ENCODE assay signal across 25 cellular contexts in the genomic region with DNA sequence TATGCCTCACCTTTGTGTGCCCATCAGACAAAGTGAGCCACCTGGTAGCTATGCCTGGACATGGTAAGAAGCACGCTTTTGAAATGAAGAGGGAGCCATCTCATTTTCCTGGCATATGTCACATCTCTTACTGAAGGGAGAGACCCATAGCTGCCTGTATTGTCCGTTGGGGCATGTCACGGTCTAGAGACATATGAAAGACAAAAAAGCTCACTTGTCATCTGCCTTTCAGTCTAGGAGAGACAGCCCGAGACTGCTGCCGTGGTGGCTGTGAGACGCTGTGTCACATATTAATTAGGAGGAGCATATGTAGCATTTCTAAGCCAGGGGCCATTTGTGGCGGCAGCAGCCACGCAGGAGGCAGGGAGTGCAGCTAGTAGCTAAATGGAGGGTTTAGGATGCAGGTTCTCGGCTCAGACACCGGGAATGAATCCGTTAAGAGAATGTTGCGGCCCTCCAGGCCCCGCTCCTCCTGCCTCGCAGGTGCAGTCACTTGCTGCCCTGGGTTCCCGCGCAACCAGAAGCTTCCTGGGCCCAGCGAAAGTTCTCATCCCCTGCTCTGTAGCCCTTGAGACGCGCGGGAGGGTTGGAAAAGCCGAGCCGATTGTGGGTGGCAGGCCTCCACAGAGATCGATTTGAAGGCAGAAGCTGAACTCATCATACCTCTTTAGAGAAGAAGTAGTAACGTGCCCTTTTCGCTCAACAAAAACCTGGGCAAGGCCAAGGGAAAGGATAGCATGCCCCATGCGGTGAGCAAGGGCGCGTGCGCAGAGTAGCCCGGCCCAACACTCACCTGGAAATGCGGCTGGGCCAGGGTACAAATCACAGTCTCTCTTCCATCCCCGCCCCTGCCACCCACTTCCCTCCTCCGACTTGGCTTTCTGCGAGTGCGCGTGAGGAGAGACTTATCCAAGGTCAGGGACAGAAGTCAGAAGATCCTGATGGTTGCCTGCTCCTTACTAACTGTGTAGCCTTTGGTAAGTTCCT.
DNase-seq lines count a peak whose midpoint lies in the region; ATAC-seq and TF ChIP-seq lines count a peak whose summit lies in the region.
"Had no signal": no experiment of that assay in that cellular context is flagged by ENCODE, and none has a peak within 500 bp of the region (broad histone marks: within the 10 kb centered on the region; RNA-seq: fewer than 3 reads in every experiment).

No MANE protein-coding gene starts in this region.

- H3K4me3 ChIP-seq in neural progenitor cell, result no peak overlapping the region
- H3K4me3 ChIP-seq: BLaER1 treated with 17β-estradiol and CSF1 and Interleukin-3, amounts not matched to agents 10 nM and 100 nM; GM12878 had no signal

- H3K9ac ChIP-seq in neural progenitor cell, result no peak overlapping the region
- H3K9ac ChIP-seq: BLaER1 treated with 17β-estradiol and CSF1 and Interleukin-3, amounts not matched to agents 10 nM and 100 nM; KMS-11 had no signal

- H3K9me3 ChIP-seq in neural progenitor cell (ENCODE audit: low read depth), result no peaks in the 10 kb centered on the region
- H3K9me3 ChIP-seq: BLaER1 treated with 17β-estradiol and CSF1 and Interleukin-3, amounts not matched to agents 10 nM and 100 nM; Caco-2 had no signal

- H3K4me1 ChIP-seq in neural progenitor cell, result no peaks in the 10 kb centered on the region
- H3K4me1 ChIP-seq: Caco-2 had no signal

- no peak for TF ChIP-seq CTCF in neural progenitor cell (IDR thresholded peaks at IDR 0.05)

- no peaks in the 10 kb centered on the region for H3K36me3 ChIP-seq in neural progenitor cell
- H3K36me3 ChIP-seq: BLaER1 treated with 17β-estradiol and CSF1 and Interleukin-3, amounts not matched to agents 10 nM and 100 nM had no signal

- no peak for ATAC-seq in HG03025 (IDR thresholded peaks at IDR 0.05; ENCODE audit: low FRiP score, unreplicated experiment)
- ATAC-seq: GM12878, SK-N-SH treated with all-trans-retinoic acid at 6 μM for 48 hours had no signal

- H3K4me2 ChIP-seq in neural progenitor cell, result no peak overlapping the region
- H3K4me2 ChIP-seq: KMS-11 had no signal

- H2AFZ ChIP-seq in neural progenitor cell (replicated peaks), result no peak overlapping the region

- no peak overlapping the region for H3K4me3 Mint-ChIP-seq in neural progenitor cell
- H3K4me3 Mint-ChIP-seq: CD4-positive, alpha-beta memory T cell; HFFc6 had no signal

- no peak overlapping the region for H3K27ac ChIP-seq in neural progenitor cell
- H3K27ac ChIP-seq: BLaER1 treated with 17β-estradiol and CSF1 and Interleukin-3, amounts not matched to agents 10 nM and 100 nM; KMS-11; RWPE1 had no signal

- no peaks in the 10 kb centered on the region for H3K79me2 ChIP-seq in neural progenitor cell (ENCODE audit: low read depth)

- DNase-seq in NCI-H1694 (lab: John Stamatoyannopoulos, UW) (peak; percentile 37), cerebellar cortex (ENCODE audit: low spot score) (peak; percentile 59), neural progenitor cell (ENCODE audit: low spot score) (no peak), AML-193 (lab: John Stamatoyannopoulos, UW) (no peak), nucleus accumbens (lab: John Stamatoyannopoulos, UW) (no peak), NCI-H774 (lab: John Stamatoyannopoulos, UW) (no peak)
- DNase-seq: Caco-2; CD4-positive, alpha-beta memory T cell; DMS 273 treated with DMSO at 0.1 percent for 48 hours; DMS79 treated with DMSO at 0.1 percent for 48 hours; H7; HFFc6; MV-4-11; NCI-H1105 treated with DMSO at 0.1 percent for 48 hours; NCI-H187; NCI-H2107; NCI-H446 treated with DMSO at 0.1 percent for 48 hours; NK-92 treated with Interleukin-12 subunit alpha and Interleukin-12 subunit beta, amount 100 ng/mL, for 24 hours; SIG-M5 had no signal

- H3K9me3 Mint-ChIP-seq in neural progenitor cell, result peaks cover 5% of the 10 kb centered on the region
- H3K9me3 Mint-ChIP-seq: HFFc6 had no signal

- peaks cover 22% of the 10 kb centered on the region for H3K27me3 ChIP-seq in neural progenitor cell
- H3K27me3 ChIP-seq: BLaER1 treated with 17β-estradiol and CSF1 and Interleukin-3, amounts not matched to agents 10 nM and 100 nM had no signal

- H4K20me1 ChIP-seq in neural progenitor cell (ENCODE audit: low read depth), result no peaks in the 10 kb centered on the region
- H4K20me1 ChIP-seq: BLaER1 treated with 17β-estradiol and CSF1 and Interleukin-3, amounts not matched to agents 10 nM and 100 nM had no signal

- H3K36me3 Mint-ChIP-seq in neural progenitor cell, result no peaks in the 10 kb centered on the region
- H3K36me3 Mint-ChIP-seq: CD4-positive, alpha-beta memory T cell had no signal

- peaks cover 10% of the 10 kb centered on the region for H3K27me3 Mint-ChIP-seq in neural progenitor cell (ENCODE audit: insufficient read depth, low read depth)

- H3K4me1 Mint-ChIP-seq in neural progenitor cell, result peaks cover 5% of the 10 kb centered on the region
- H3K4me1 Mint-ChIP-seq: CD4-positive, alpha-beta memory T cell had no signal

- H3K27ac Mint-ChIP-seq in neural progenitor cell, result peak overlapping the region; percentile 60
- H3K27ac Mint-ChIP-seq: CD4-positive, alpha-beta memory T cell; HFFc6 had no signal

- no peaks in the 10 kb centered on the region for H3F3A ChIP-seq in neural progenitor cell (ENCODE audit: low read depth)

Comparison
In these comparisons a context has a peak if more than half of its experiments do, and no peak if none do; other contexts are left out.
1. DNase-seq: peak in NCI-H1694 (single experiment) and cerebellar cortex (single experiment); none in neural progenitor cell (single experiment), AML-193 (0 of 2), nucleus accumbens (0 of 56) and NCI-H774 (single experiment).